Comparison of ENCODE assay signal across 1 cellular context in genomic region chr11:47177846-47178245, GRCh38.
TF ChIP-seq lines count a peak whose summit lies in the region.

No MANE protein-coding gene starts in this region.

TF ChIP-seq in SK-N-SH treated with all-trans-retinoic acid at 6 μM for 48 hours, 23 proteins besides CTCF, POLR2A, EP300 and RAD21 (continued from another document):
- no peak for TF ChIP-seq PATZ1 (CRISPR knock-in tag; IDR thresholded peaks at IDR 0.05; ENCODE audit: borderline replicate concordance)
- TF ChIP-seq, protein P1, sequence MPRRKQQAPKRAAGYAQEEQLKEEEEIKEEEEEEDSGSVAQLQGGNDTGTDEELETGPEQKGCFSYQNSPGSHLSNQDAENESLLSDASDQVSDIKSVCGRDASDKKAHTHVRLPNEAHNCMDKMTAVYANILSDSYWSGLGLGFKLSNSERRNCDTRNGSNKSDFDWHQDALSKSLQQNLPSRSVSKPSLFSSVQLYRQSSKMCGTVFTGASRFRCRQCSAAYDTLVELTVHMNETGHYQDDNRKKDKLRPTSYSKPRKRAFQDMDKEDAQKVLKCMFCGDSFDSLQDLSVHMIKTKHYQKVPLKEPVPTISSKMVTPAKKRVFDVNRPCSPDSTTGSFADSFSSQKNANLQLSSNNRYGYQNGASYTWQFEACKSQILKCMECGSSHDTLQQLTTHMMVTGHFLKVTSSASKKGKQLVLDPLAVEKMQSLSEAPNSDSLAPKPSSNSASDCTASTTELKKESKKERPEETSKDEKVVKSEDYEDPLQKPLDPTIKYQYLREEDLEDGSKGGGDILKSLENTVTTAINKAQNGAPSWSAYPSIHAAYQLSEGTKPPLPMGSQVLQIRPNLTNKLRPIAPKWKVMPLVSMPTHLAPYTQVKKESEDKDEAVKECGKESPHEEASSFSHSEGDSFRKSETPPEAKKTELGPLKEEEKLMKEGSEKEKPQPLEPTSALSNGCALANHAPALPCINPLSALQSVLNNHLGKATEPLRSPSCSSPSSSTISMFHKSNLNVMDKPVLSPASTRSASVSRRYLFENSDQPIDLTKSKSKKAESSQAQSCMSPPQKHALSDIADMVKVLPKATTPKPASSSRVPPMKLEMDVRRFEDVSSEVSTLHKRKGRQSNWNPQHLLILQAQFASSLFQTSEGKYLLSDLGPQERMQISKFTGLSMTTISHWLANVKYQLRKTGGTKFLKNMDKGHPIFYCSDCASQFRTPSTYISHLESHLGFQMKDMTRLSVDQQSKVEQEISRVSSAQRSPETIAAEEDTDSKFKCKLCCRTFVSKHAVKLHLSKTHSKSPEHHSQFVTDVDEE (CRISPR knock-in tag; IDR thresholded peaks at IDR 0.05): no peak
- TF ChIP-seq ZNF70 (CRISPR knock-in tag; IDR thresholded peaks at IDR 0.05): no peak
